Comparison of ENCODE assay signal across 18 cellular contexts in the genomic region with DNA sequence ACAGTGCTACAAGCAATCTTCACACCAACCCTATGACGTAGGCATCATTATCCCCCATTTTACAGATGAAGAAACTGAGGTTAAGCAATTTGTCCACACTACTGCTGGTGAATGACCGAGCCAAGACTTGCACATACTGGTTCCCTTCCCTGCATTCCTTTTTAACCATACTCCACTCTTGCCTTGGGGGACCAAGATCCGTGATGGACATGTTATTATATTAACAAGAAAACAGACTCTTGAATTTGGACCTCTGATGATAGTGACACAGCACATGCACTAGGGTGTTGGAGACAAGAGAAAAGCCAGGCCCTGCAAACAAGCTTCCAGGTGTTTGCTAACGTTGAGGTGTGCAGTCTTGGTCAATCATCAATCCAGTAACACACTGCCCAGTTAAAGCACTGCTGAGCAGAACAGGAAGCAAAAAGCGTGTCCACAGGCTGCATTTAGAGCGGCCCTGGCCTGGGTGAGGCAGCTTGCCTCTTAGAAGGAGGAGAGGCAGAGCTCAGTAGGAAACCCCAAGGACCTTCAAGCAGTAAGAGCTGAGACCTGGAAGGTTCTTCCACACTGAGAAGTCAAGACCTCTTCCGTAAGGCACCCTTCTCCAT. TPM values are rescaled to one million over a fixed set of nuclear protein-coding genes. Genes with fewer than 3 reads are reported as not detected.
DNase-seq lines count a peak whose midpoint lies in the region; ATAC-seq, FAIRE-seq and TF ChIP-seq lines count a peak whose summit lies in the region.
"Had no signal": no experiment of that assay in that cellular context is flagged by ENCODE, and none has a peak within 500 bp of the region (broad histone marks: within the 10 kb centered on the region; RNA-seq: fewer than 3 reads in every experiment).

No MANE protein-coding gene starts in this region.

- no peak overlapping the region for H3K9ac ChIP-seq in astrocyte (ENCODE audit: low read length)

- peaks cover 6% of the 10 kb centered on the region for H3K27me3 Mint-ChIP-seq in astrocyte (ENCODE audit: low read depth, unreplicated experiment)

- DNase-seq in DMS53 treated with DMSO at 0.1 percent for 48 hours (lab: John Stamatoyannopoulos, UW; ENCODE audit: unreplicated experiment): peak; percentile 53
- DNase-seq in astrocyte (ENCODE audit: low read depth): no peak
- no peak for DNase-seq in left lung
- peak; percentile 92 for DNase-seq in renal cortical epithelial cell (ENCODE audit: low read depth)
- no peak for DNase-seq in NCI-H1105 treated with DMSO at 0.1 percent for 48 hours (lab: John Stamatoyannopoulos, UW)
- DNase-seq in prostate gland (ENCODE audit: low spot score): no peak
- no peak for DNase-seq in AG20443 (ENCODE audit: low spot score)
- DNase-seq: activated CD4-positive, alpha-beta T cell treated with anti-CD3 and anti-CD28 coated beads for 36 hours; activated effector memory CD4-positive, alpha-beta T cell treated with Interleukin-2 at 50 U/mL for 16 hours; MM.1S; NCI-H187 treated with DMSO at 0.1 percent for 48 hours; NCI-H345; stimulated activated naive CD4-positive, alpha-beta T cell treated with Interleukin-2 at 50 U/mL for 16 hours had no signal

- TF ChIP-seq CTCF in astrocyte (IDR thresholded peaks at IDR 0.05; ENCODE audit: insufficient read depth, low read depth, low read length) (no peak), left lung (IDR thresholded peaks at IDR 0.05) (no peak), prostate gland (IDR thresholded peaks at IDR 0.05) (no peak)

- H3K36me3 ChIP-seq in astrocyte (ENCODE audit: insufficient read depth, low read length) (no peaks in the 10 kb centered on the region), left lung (no peaks in the 10 kb centered on the region), prostate gland (no peaks in the 10 kb centered on the region)
- H3K36me3 ChIP-seq: esophagus muscularis mucosa had no signal

- H3K27me3 ChIP-seq in astrocyte (ENCODE audit: insufficient read depth, low read length): no peaks in the 10 kb centered on the region
- H3K27me3 ChIP-seq in left lung: peaks cover 0 to 49% of the 10 kb centered on the region in 2 donors
- no peaks in the 10 kb centered on the region for H3K27me3 ChIP-seq in prostate gland (replicated peaks; ENCODE audit: insufficient read depth)

- ATAC-seq in left lung (peak; percentile 66), GM18517 (IDR thresholded peaks at IDR 0.05; ENCODE audit: unreplicated experiment) (no peak)

- intact Hi-C loops in left lung (cut with DNase I) (no loop called here), prostate gland (cut with DNase I) (no loop called here)

- H3K79me2 ChIP-seq in astrocyte (ENCODE audit: insufficient read depth, low read length): no peaks in the 10 kb centered on the region

- no peak overlapping the region for H3K4me3 ChIP-seq in astrocyte (ENCODE audit: insufficient read depth, low read depth, low read length)
- no peak overlapping the region for H3K4me3 ChIP-seq in left lung
- H3K4me3 ChIP-seq in prostate gland: no peak overlapping the region
- H3K4me3 ChIP-seq: esophagus muscularis mucosa had no signal

- H3K4me1 ChIP-seq in astrocyte (ENCODE audit: insufficient read depth, low read length): peaks cover 5% of the 10 kb centered on the region
- peaks cover 0 to 5% of the 10 kb centered on the region in 2 donors for H3K4me1 ChIP-seq in left lung
- peaks cover 2% of the 10 kb centered on the region for H3K4me1 ChIP-seq in prostate gland (replicated peaks)
- H3K4me1 ChIP-seq: esophagus muscularis mucosa had no signal

- no peaks in the 10 kb centered on the region for H3K9me3 Mint-ChIP-seq in astrocyte (ENCODE audit: unreplicated experiment)

- no peaks in the 10 kb centered on the region for H3K9me3 ChIP-seq in astrocyte (ENCODE audit: insufficient read depth, low read depth, low read length)
- no peaks in the 10 kb centered on the region for H3K9me3 ChIP-seq in left lung
- no peaks in the 10 kb centered on the region for H3K9me3 ChIP-seq in prostate gland
- H3K9me3 ChIP-seq: esophagus muscularis mucosa had no signal

- H3K36me3 Mint-ChIP-seq in astrocyte (ENCODE audit: low read depth, unreplicated experiment): peaks cover 16% of the 10 kb centered on the region

- H3K4me3 Mint-ChIP-seq in astrocyte (ENCODE audit: unreplicated experiment): no peak overlapping the region
- H3K4me3 Mint-ChIP-seq: activated CD4-positive, alpha-beta T cell treated with anti-CD3 and anti-CD28 coated beads for 36 hours had no signal

- no peaks in the 10 kb centered on the region for H4K20me1 ChIP-seq in astrocyte (ENCODE audit: insufficient read depth, low read length)

- 85% methylated on average over 7 of the region's 7 CpGs for WGBS in prostate gland

- TF ChIP-seq POLR2A in prostate gland (IDR thresholded peaks at IDR 0.05): no peak

- peak overlapping the region; percentile 3 for H2AFZ ChIP-seq in astrocyte (ENCODE audit: low read depth, low read length)

- no peak for FAIRE-seq in astrocyte (lab: Jason Lieb, UNC)

- H3K27ac ChIP-seq in astrocyte (ENCODE audit: low read depth, low read length) (no peak overlapping the region), left lung (peak overlapping the region; percentile 13 to 62), prostate gland (no peak overlapping the region)
- H3K27ac ChIP-seq: esophagus muscularis mucosa had no signal

- peaks cover 14% of the 10 kb centered on the region for H3K4me1 Mint-ChIP-seq in astrocyte (ENCODE audit: low read depth, unreplicated experiment)
- H3K4me1 Mint-ChIP-seq: activated CD4-positive, alpha-beta T cell treated with anti-CD3 and anti-CD28 coated beads for 36 hours had no signal

- no peak overlapping the region for H3K27ac Mint-ChIP-seq in astrocyte (ENCODE audit: unreplicated experiment)
- H3K27ac Mint-ChIP-seq: activated CD4-positive, alpha-beta T cell treated with anti-CD3 and anti-CD28 coated beads for 36 hours had no signal

- H3K4me2 ChIP-seq in astrocyte (ENCODE audit: low read length): peak overlapping the region; percentile 15

RNA-seq across cellular contexts. Expression of gene HNF1B, which starts 36.7 kb away (rescaled TPM):
- total RNA-seq in astrocyte (15.6 and 17.8 TPM in 2 replicates), left lung (10 to 100 TPM in 1 of 2 donors, 1 to 10 TPM in 1; 9.6 to 25.2 TPM), renal cortical epithelial cell (16.8 and 87.9 TPM in 2 replicates), prostate gland (1 to 10 TPM; 2.7 to 7.0 TPM)
- total RNA-seq: activated CD4-positive, alpha-beta T cell treated with anti-CD3 and anti-CD28 coated beads for 36 hours; cardiac septum; esophagus muscularis mucosa; G401; lung microvascular endothelial cell had no signal

Comparison
In these comparisons a context has a peak if more than half of its experiments do, and no peak if none do; other contexts are left out.
1. DNase-seq: peak in DMS53 treated with DMSO at 0.1 percent for 48 hours (single experiment) and renal cortical epithelial cell (single experiment); none in astrocyte (single experiment), left lung (0 of 2), NCI-H1105 treated with DMSO at 0.1 percent for 48 hours (single experiment), prostate gland (single experiment) and AG20443 (single experiment).
2. H3K27ac ChIP-seq: peak in left lung (2 of 2); none in astrocyte (single experiment) and prostate gland (0 of 2).